ENCODE assay signal across 11 cellular contexts in the genomic region with DNA sequence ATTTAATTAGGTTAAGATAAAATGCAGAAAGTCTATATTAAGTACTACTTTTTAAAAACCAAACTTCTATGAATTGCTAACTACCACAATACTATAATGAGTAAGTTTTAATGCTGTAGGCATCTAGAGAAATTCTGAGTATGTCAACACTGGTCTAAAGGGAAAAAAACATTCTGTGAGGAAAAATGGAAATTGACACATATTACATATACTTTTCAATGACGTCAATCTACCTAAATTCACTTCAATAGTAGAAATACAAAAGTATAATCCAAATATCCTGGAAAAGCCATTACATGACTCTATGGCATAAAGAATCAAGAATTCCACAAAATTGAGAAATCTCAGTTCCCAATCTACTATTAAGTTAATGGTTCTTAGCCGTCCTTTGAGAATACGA. TPM values are rescaled to one million over a fixed set of nuclear protein-coding genes. Genes with fewer than 3 reads are reported as not detected.
DNase-seq lines count a peak whose midpoint lies in the region; ATAC-seq and TF ChIP-seq lines count a peak whose summit lies in the region.
"Had no signal": no experiment of that assay in that cellular context is flagged by ENCODE, and none has a peak within 500 bp of the region (broad histone marks: within the 10 kb centered on the region; RNA-seq: fewer than 3 reads in every experiment).

No MANE protein-coding gene starts in this region.

- H3K36me3 ChIP-seq in BLaER1 treated with 17β-estradiol and CSF1 and Interleukin-3, amounts not matched to agents 10 nM and 100 nM, result peaks cover 0 to 12% (median 0%) of the 10 kb centered on the region in 11 experiments; a peak in 2 of 22 replicates
- H3K36me3 ChIP-seq: transverse colon had no signal

- H3K4me1 ChIP-seq in BLaER1 treated with 17β-estradiol and CSF1 and Interleukin-3, amounts not matched to agents 10 nM and 100 nM, result peaks cover 17 to 31% (median 21%) of the 10 kb centered on the region in 10 experiments

- H3K4me3 Mint-ChIP-seq in IgD-negative memory B cell, result peak overlapping the region; percentile 55 to 68 (median 62)
- H3K4me3 Mint-ChIP-seq in neural crest cell, result peak overlapping the region; percentile 99

- H3K4me1 Mint-ChIP-seq in IgD-negative memory B cell (peaks cover 34 to 45% (median 35%) of the 10 kb centered on the region in 3 donors), neural crest cell (peaks cover 35% of the 10 kb centered on the region)

- peaks cover 11 to 63% (median 31%) of the 10 kb centered on the region in 11 experiments; a peak in 17 of 22 replicates for H4K20me1 ChIP-seq in BLaER1 treated with 17β-estradiol and CSF1 and Interleukin-3, amounts not matched to agents 10 nM and 100 nM

- ATAC-seq in GM18861 (IDR thresholded peaks at IDR 0.05; ENCODE audit: unreplicated experiment), result no peak
- ATAC-seq in HG02588 (IDR thresholded peaks at IDR 0.05; ENCODE audit: unreplicated experiment), result no peak
- ATAC-seq: Right ventricle myocardium inferior had no signal

- H3K4me3 ChIP-seq in BLaER1 treated with 17β-estradiol and CSF1 and Interleukin-3, amounts not matched to agents 10 nM and 100 nM, result peak overlapping the region in 6 of 10 experiments; percentile 90 to 100 (median 96); a peak in 5 of 20 replicates
- H3K4me3 ChIP-seq in dorsolateral prefrontal cortex, result peak overlapping the region; percentile 75 to 100 (median 93)

- H3K9ac ChIP-seq in BLaER1 treated with 17β-estradiol and CSF1 and Interleukin-3, amounts not matched to agents 10 nM and 100 nM, result peak overlapping the region in 4 of 11 experiments; percentile 87 to 97 (median 92); a peak in 6 of 22 replicates

- intact Hi-C loops in dorsolateral prefrontal cortex (cut with DNase I), result loop anchor here in 1 of 2 donors (10.0 kb wide), 1 partner anchor 169 kb away; a partner anchor contains a TSS

- H3K9me3 Mint-ChIP-seq in IgD-negative memory B cell (no peaks in the 10 kb centered on the region), neural crest cell (no peaks in the 10 kb centered on the region)

- TF ChIP-seq CTCF in dorsolateral prefrontal cortex (IDR thresholded peaks at IDR 0.05 in 54 of 56, conservative IDR thresholded peaks at IDR 0.05 in 2 of 56; ENCODE audit: low read depth in 1 of 56, partially characterized antibody in 56 of 56) (no peak), neural crest cell (conservative IDR thresholded peaks at IDR 0.05) (no peak)

- H3K27ac ChIP-seq in BLaER1 treated with 17β-estradiol and CSF1 and Interleukin-3, amounts not matched to agents 10 nM and 100 nM, result no peak overlapping the region
- peak overlapping the region in 48 of 59 donors; percentile 0 to 99 (median 91) for H3K27ac ChIP-seq in dorsolateral prefrontal cortex
- H3K27ac ChIP-seq: transverse colon had no signal

- peak overlapping the region; percentile 79 to 94 (median 88) for H3K4me2 ChIP-seq in BLaER1 treated with 17β-estradiol and CSF1 and Interleukin-3, amounts not matched to agents 10 nM and 100 nM

- H3K27me3 Mint-ChIP-seq in IgD-negative memory B cell, result no peaks in the 10 kb centered on the region
- no peaks in the 10 kb centered on the region for H3K27me3 Mint-ChIP-seq in neural crest cell (ENCODE audit: low read depth)

- H3K27ac Mint-ChIP-seq in IgD-negative memory B cell (peak overlapping the region in 1 of 3 donors; percentile 27), neural crest cell (ENCODE audit: unreplicated experiment) (no peak overlapping the region)

- no peaks in the 10 kb centered on the region for H3K9me3 ChIP-seq in BLaER1 treated with 17β-estradiol and CSF1 and Interleukin-3, amounts not matched to agents 10 nM and 100 nM (replicated peaks in 1 of 11)
- H3K9me3 ChIP-seq: transverse colon had no signal

- H3K27me3 ChIP-seq in BLaER1 treated with 17β-estradiol and CSF1 and Interleukin-3, amounts not matched to agents 10 nM and 100 nM, result no peaks in the 10 kb centered on the region
- no peaks in the 10 kb centered on the region for H3K27me3 ChIP-seq in dorsolateral prefrontal cortex
- H3K27me3 ChIP-seq: transverse colon had no signal

- DNase-seq in dorsolateral prefrontal cortex (no peak), neural crest cell (ENCODE audit: low read depth, low spot score) (no peak), NCI-H69 (lab: John Stamatoyannopoulos, UW) (no peak), NCI-H2196 (lab: John Stamatoyannopoulos, UW; ENCODE audit: unreplicated experiment) (no peak)
- DNase-seq: kidney glomerular epithelial cell, transverse colon had no signal

- peaks cover 3% of the 10 kb centered on the region for H3K36me3 Mint-ChIP-seq in IgD-negative memory B cell
- H3K36me3 Mint-ChIP-seq in neural crest cell (ENCODE audit: low read depth), result peaks cover 10% of the 10 kb centered on the region

RNA-seq across cellular contexts. Expression of a gene that starts 2.2 kb away (rescaled TPM):
- polyA plus RNA-seq in IgD-negative memory B cell, result 31.5 TPM
- total RNA-seq in dorsolateral prefrontal cortex (100 to 1,000 TPM; 103 to 402 (median 176) TPM), neural crest cell (39.2 and 44.5 TPM in 2 replicates)

Comparison
In these comparisons a context has a peak if more than half of its experiments do, and no peak if none do; other contexts are left out.
1. H3K27ac ChIP-seq: peak in dorsolateral prefrontal cortex (48 of 59); none in BLaER1 treated with 17β-estradiol and CSF1 and Interleukin-3, amounts not matched to agents 10 nM and 100 nM (0 of 11).